In genomic region chr16:27402964-27403600, GRCh38 we compare ENCODE assay signal across 1 cellular context.
TF ChIP-seq lines count a peak whose summit lies in the region.

No MANE protein-coding gene starts in this region.

TF ChIP-seq in GM12878, 131 proteins besides CTCF, POLR2A, EP300 and RAD21 (continued from another document and continues in another):
- TF ChIP-seq BCLAF1 (IDR thresholded peaks at IDR 0.05) (no peak), IKZF2 (IDR thresholded peaks at IDR 0.05) (peak; percentile 93 to 94), NFIC (IDR thresholded peaks at IDR 0.05; ENCODE audit: low read depth, low read length) (no peak), NR2F1 (conservative IDR thresholded peaks at IDR 0.05) (peak; percentile 72), EZH2 (IDR thresholded peaks at IDR 0.05; ENCODE audit: borderline replicate concordance, control insufficient read depth, low read depth, low read length) (no peak), JUNB (IDR thresholded peaks at IDR 0.05) (peak; percentile 26; the same call in 1 of the 2 replicates), RELB (IDR thresholded peaks at IDR 0.05; ENCODE audit: low read depth) (peak; percentile 92), NR2C2 (IDR thresholded peaks at IDR 0.05; ENCODE audit: borderline replicate concordance, control insufficient read depth, insufficient read length, low read depth) (no peak), RB1 (IDR thresholded peaks at IDR 0.05; ENCODE audit: borderline replicate concordance) (no peak), IRF5 (IDR thresholded peaks at IDR 0.05; ENCODE audit: borderline replicate concordance) (no peak), MEF2A (IDR thresholded peaks at IDR 0.05; ENCODE audit: insufficient read depth, low read depth, low read length) (no peak), RUNX3 (IDR thresholded peaks at IDR 0.05; ENCODE audit: low read length) (no peak), ATF2 (IDR thresholded peaks at IDR 0.05; ENCODE audit: low read length) (no peak), KLF5 (IDR thresholded peaks at IDR 0.05; ENCODE audit: partially characterized antibody) (peak; percentile 19), CBFB (IDR thresholded peaks at IDR 0.05; ENCODE audit: low read depth) (no peak; the same call in 1 of the 2 replicates), SIN3A (IDR thresholded peaks at IDR 0.05; ENCODE audit: low read depth, low read length) (no peak), MTA3 (IDR thresholded peaks at IDR 0.05; ENCODE audit: borderline replicate concordance, low read length) (no peak), SUPT20H (IDR thresholded peaks at IDR 0.05; ENCODE audit: borderline replicate concordance, control insufficient read depth, low read depth, low read length) (no peak), CBX3 (IDR thresholded peaks at IDR 0.05; ENCODE audit: borderline replicate concordance, low read depth) (no peak), MXI1 (IDR thresholded peaks at IDR 0.05; ENCODE audit: low read depth, low read length) (peak; percentile 94), PAX8 (IDR thresholded peaks at IDR 0.05) (no peak), NR2C1 (IDR thresholded peaks at IDR 0.05) (no peak), ATF3 (IDR thresholded peaks at IDR 0.05; ENCODE audit: borderline replicate concordance, extremely low read depth, low read depth, low read length) (no peak), POLR2AphosphoS2 (IDR thresholded peaks at IDR 0.05; ENCODE audit: low read depth, low read length) (no peak), RAD51 (IDR thresholded peaks at IDR 0.05) (peak; percentile 56; the same call in 1 of the 2 replicates), ZBTB33 (IDR thresholded peaks at IDR 0.05) (no peak), FOXK2 (IDR thresholded peaks at IDR 0.05) (no peak), SIX5 (IDR thresholded peaks at IDR 0.05; ENCODE audit: low read depth, low read length, severe bottlenecking) (no peak), TAF1 (IDR thresholded peaks at IDR 0.05; ENCODE audit: borderline replicate concordance, low read depth, low read length) (0 out of 2 replicates have a peak, but pooled peaks have one; percentile 11), KAT2A (conservative IDR thresholded peaks at IDR 0.05; ENCODE audit: control insufficient read depth, low read depth, low read length) (no peak), NFYA (IDR thresholded peaks at IDR 0.05; ENCODE audit: borderline replicate concordance, low read depth, low read length) (no peak), EGR1 (IDR thresholded peaks at IDR 0.05; ENCODE audit: borderline replicate concordance in 1 of 2, low read depth in 2 of 2, low read length in 2 of 2) (no peak), MTA2 (IDR thresholded peaks at IDR 0.05; ENCODE audit: low read depth) (0 out of 2 replicates have a peak, but pooled peaks have one; percentile 21), BCL11A (IDR thresholded peaks at IDR 0.05; ENCODE audit: low read depth, low read length) (peak; percentile 55), IRF3 (IDR thresholded peaks at IDR 0.05) (no peak), EED (IDR thresholded peaks at IDR 0.05; ENCODE audit: low read depth) (peak; percentile 94), IKZF1 (conservative IDR thresholded peaks at IDR 0.05) (peak; percentile 93), HCFC1 (IDR thresholded peaks at IDR 0.05; ENCODE audit: low read length) (no peak), CEBPB (IDR thresholded peaks at IDR 0.05; ENCODE audit: borderline replicate concordance in 1 of 2, low read depth in 2 of 2, low read length in 2 of 2) (no peak)
- TF ChIP-seq, protein P1, sequence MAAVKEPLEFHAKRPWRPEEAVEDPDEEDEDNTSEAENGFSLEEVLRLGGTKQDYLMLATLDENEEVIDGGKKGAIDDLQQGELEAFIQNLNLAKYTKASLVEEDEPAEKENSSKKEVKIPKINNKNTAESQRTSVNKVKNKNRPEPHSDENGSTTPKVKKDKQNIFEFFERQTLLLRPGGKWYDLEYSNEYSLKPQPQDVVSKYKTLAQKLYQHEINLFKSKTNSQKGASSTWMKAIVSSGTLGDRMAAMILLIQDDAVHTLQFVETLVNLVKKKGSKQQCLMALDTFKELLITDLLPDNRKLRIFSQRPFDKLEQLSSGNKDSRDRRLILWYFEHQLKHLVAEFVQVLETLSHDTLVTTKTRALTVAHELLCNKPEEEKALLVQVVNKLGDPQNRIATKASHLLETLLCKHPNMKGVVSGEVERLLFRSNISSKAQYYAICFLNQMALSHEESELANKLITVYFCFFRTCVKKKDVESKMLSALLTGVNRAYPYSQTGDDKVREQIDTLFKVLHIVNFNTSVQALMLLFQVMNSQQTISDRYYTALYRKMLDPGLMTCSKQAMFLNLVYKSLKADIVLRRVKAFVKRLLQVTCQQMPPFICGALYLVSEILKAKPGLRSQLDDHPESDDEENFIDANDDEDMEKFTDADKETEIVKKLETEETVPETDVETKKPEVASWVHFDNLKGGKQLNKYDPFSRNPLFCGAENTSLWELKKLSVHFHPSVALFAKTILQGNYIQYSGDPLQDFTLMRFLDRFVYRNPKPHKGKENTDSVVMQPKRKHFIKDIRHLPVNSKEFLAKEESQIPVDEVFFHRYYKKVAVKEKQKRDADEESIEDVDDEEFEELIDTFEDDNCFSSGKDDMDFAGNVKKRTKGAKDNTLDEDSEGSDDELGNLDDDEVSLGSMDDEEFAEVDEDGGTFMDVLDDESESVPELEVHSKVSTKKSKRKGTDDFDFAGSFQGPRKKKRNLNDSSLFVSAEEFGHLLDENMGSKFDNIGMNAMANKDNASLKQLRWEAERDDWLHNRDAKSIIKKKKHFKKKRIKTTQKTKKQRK (IDR thresholded peaks at IDR 0.05; ENCODE audit: low read depth, low read length), result no peak
- TF ChIP-seq, protein P2, sequence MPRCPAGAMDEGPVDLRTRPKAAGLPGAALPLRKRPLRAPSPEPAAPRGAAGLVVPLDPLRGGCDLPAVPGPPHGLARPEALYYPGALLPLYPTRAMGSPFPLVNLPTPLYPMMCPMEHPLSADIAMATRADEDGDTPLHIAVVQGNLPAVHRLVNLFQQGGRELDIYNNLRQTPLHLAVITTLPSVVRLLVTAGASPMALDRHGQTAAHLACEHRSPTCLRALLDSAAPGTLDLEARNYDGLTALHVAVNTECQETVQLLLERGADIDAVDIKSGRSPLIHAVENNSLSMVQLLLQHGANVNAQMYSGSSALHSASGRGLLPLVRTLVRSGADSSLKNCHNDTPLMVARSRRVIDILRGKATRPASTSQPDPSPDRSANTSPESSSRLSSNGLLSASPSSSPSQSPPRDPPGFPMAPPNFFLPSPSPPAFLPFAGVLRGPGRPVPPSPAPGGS (IDR thresholded peaks at IDR 0.05; ENCODE audit: borderline replicate concordance, insufficient read depth, low read depth, low read length, poor library complexity, severe bottlenecking), result no peak
- TF ChIP-seq, protein P3, sequence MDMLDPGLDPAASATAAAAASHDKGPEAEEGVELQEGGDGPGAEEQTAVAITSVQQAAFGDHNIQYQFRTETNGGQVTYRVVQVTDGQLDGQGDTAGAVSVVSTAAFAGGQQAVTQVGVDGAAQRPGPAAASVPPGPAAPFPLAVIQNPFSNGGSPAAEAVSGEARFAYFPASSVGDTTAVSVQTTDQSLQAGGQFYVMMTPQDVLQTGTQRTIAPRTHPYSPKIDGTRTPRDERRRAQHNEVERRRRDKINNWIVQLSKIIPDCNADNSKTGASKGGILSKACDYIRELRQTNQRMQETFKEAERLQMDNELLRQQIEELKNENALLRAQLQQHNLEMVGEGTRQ (IDR thresholded peaks at IDR 0.05; ENCODE audit: borderline replicate concordance, low read depth, low read length), result no peak; the same call in 1 of the 2 replicates
- TF ChIP-seq, protein P4, sequence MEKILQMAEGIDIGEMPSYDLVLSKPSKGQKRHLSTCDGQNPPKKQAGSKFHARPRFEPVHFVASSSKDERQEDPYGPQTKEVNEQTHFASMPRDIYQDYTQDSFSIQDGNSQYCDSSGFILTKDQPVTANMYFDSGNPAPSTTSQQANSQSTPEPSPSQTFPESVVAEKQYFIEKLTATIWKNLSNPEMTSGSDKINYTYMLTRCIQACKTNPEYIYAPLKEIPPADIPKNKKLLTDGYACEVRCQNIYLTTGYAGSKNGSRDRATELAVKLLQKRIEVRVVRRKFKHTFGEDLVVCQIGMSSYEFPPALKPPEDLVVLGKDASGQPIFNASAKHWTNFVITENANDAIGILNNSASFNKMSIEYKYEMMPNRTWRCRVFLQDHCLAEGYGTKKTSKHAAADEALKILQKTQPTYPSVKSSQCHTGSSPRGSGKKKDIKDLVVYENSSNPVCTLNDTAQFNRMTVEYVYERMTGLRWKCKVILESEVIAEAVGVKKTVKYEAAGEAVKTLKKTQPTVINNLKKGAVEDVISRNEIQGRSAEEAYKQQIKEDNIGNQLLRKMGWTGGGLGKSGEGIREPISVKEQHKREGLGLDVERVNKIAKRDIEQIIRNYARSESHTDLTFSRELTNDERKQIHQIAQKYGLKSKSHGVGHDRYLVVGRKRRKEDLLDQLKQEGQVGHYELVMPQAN (conservative IDR thresholded peaks at IDR 0.05), result peak; percentile 46; the same call in 1 of the 2 replicates
